ENCODE assay signal across 8 cellular contexts in genomic region chr4:114384629-114385028, GRCh38.
DNase-seq lines count a peak whose midpoint lies in the region; ATAC-seq and TF ChIP-seq lines count a peak whose summit lies in the region.

No MANE protein-coding gene starts in this region.

- intact Hi-C loops in left ventricle myocardium inferior (cut with micrococcal nuclease) (loop anchor here (10.0 kb wide), 2 partner anchors 270 to 310 kb away; no protein-coding TSS in a partner anchor), right cardiac atrium (cut with DNase I) (loop anchor here (5.0 to 10.0 kb wide), 3 partner anchors 278 to 313 kb away; no protein-coding TSS in a partner anchor), Panc1 (cut with micrococcal nuclease; ENCODE audit: unreplicated experiment) (loop anchor here (2.0 to 5.0 kb wide), 3 partner anchors 427 to 990 kb away; no protein-coding TSS in a partner anchor)

- H3K9me3 ChIP-seq in left ventricle myocardium inferior (replicated peaks) (no peaks in the 10 kb centered on the region), right cardiac atrium (ENCODE audit: control insufficient read depth, low read length) (no peaks in the 10 kb centered on the region), Panc1 (ENCODE audit: control insufficient read depth, insufficient read depth, low read depth, low read length) (no peaks in the 10 kb centered on the region)

- POLR2A ChIA-PET in Panc1 (lab: Charles Lee), result no interaction called here

- H3K27ac ChIP-seq in left ventricle myocardium inferior (replicated peaks), result no peak overlapping the region
- no peak overlapping the region for H3K27ac ChIP-seq in right cardiac atrium (ENCODE audit: low read length)
- H3K27ac ChIP-seq in Panc1 (ENCODE audit: low read length), result no peak overlapping the region
- no peak overlapping the region for H3K27ac ChIP-seq in foreskin keratinocyte

- no peak overlapping the region for H3K27ac Mint-ChIP-seq in T-helper 2 cell treated with Interferon-gamma antibody and Interleukin-4, amounts not matched to agents 5 μg/mL and 100 μg/mL, for 36 hours

- no peaks in the 10 kb centered on the region for H3K4me1 Mint-ChIP-seq in T-helper 2 cell treated with Interferon-gamma antibody and Interleukin-4, amounts not matched to agents 5 μg/mL and 100 μg/mL, for 36 hours (ENCODE audit: low read depth)

- TF ChIP-seq CTCF in left ventricle myocardium inferior (IDR thresholded peaks at IDR 0.05; ENCODE audit: borderline replicate concordance) (peak; percentile 50), Panc1 (IDR thresholded peaks at IDR 0.05) (peak; percentile 50; the same call in 1 of the 2 replicates), foreskin keratinocyte (conservative IDR thresholded peaks at IDR 0.05) (peak; percentile 75)

- CTCF ChIA-PET in Panc1 (lab: Charles Lee), result interaction anchor here (0.6 kb wide), 3 partner anchors 314 to 617 kb away, joined by 3 to 10 read pairs (median 3); no protein-coding TSS in a partner anchor

- in situ Hi-C loops in Panc1 (cut with HindIII; ENCODE audit: low pct_unique_long_range_greater_than_20kb, low sequenced_read_pairs), result no loop called here

- whole genome bisulfite sequencing in right cardiac atrium, result 5% methylated on average over 4 of the region's 4 CpGs

- DNase-seq in left ventricle myocardium inferior (no peak), right cardiac atrium (no peak), Panc1 (ENCODE audit: low read depth, low spot score) (no peak), foreskin keratinocyte (peak in 1 of 2 donors; percentile 33), ecto neural progenitor cell (ENCODE audit: low spot score) (no peak), NCI-H128 (lab: John Stamatoyannopoulos, UW; ENCODE audit: unreplicated experiment) (no peak)
- no peak for DNase-seq in T-helper 2 cell treated with Interferon-gamma antibody and Interleukin-4, amounts not matched to agents 5 μg/mL and 100 μg/mL, for 36 hours (ENCODE audit: low spot score)

- no peaks in the 10 kb centered on the region for H3K36me3 Mint-ChIP-seq in T-helper 2 cell treated with Interferon-gamma antibody and Interleukin-4, amounts not matched to agents 5 μg/mL and 100 μg/mL, for 36 hours (ENCODE audit: low read depth)

- H3K4me1 ChIP-seq in left ventricle myocardium inferior, result no peaks in the 10 kb centered on the region
- no peaks in the 10 kb centered on the region for H3K4me1 ChIP-seq in right cardiac atrium (ENCODE audit: control insufficient read depth, insufficient read depth, low read length)
- H3K4me1 ChIP-seq in Panc1 (ENCODE audit: control insufficient read depth, insufficient read depth, low read length), result no peaks in the 10 kb centered on the region
- peaks cover 10% of the 10 kb centered on the region for H3K4me1 ChIP-seq in foreskin keratinocyte

- no peaks in the 10 kb centered on the region for H3K36me3 ChIP-seq in left ventricle myocardium inferior
- H3K36me3 ChIP-seq in Panc1 (ENCODE audit: control insufficient read depth, insufficient read depth, low read length), result no peaks in the 10 kb centered on the region

- ATAC-seq in right cardiac atrium (no peak), Panc1 (no peak), foreskin keratinocyte (no peak), GM19324 (IDR thresholded peaks at IDR 0.05; ENCODE audit: low FRiP score, unreplicated experiment) (no peak)

- H3K4me3 ChIP-seq in left ventricle myocardium inferior (no peak overlapping the region), right cardiac atrium (ENCODE audit: low read length) (no peak overlapping the region), Panc1 (ENCODE audit: low read depth in 2 of 2, low read length in 2 of 2) (no peak overlapping the region)

- peaks cover 4% of the 10 kb centered on the region for H3K27me3 ChIP-seq in left ventricle myocardium inferior (ENCODE audit: low read depth)
- no peaks in the 10 kb centered on the region for H3K27me3 ChIP-seq in right cardiac atrium (ENCODE audit: control insufficient read depth, insufficient read depth)
- H3K27me3 ChIP-seq in Panc1 (ENCODE audit: control insufficient read depth, insufficient read depth, low read length), result no peaks in the 10 kb centered on the region
- H3K27me3 ChIP-seq in foreskin keratinocyte, result no peaks in the 10 kb centered on the region

- H3K9me3 Mint-ChIP-seq in T-helper 2 cell treated with Interferon-gamma antibody and Interleukin-4, amounts not matched to agents 5 μg/mL and 100 μg/mL, for 36 hours, result no peaks in the 10 kb centered on the region

- H3K4me3 Mint-ChIP-seq in T-helper 2 cell treated with Interferon-gamma antibody and Interleukin-4, amounts not matched to agents 5 μg/mL and 100 μg/mL, for 36 hours, result no peak overlapping the region

- H3K27me3 Mint-ChIP-seq in T-helper 2 cell treated with Interferon-gamma antibody and Interleukin-4, amounts not matched to agents 5 μg/mL and 100 μg/mL, for 36 hours (ENCODE audit: low read depth), result peaks cover 2% of the 10 kb centered on the region

- no TSS peak for BruUV-seq in Panc1 (replicated peaks; lab: Mats Ljungman, UMichigan)
